In the genomic region with DNA sequence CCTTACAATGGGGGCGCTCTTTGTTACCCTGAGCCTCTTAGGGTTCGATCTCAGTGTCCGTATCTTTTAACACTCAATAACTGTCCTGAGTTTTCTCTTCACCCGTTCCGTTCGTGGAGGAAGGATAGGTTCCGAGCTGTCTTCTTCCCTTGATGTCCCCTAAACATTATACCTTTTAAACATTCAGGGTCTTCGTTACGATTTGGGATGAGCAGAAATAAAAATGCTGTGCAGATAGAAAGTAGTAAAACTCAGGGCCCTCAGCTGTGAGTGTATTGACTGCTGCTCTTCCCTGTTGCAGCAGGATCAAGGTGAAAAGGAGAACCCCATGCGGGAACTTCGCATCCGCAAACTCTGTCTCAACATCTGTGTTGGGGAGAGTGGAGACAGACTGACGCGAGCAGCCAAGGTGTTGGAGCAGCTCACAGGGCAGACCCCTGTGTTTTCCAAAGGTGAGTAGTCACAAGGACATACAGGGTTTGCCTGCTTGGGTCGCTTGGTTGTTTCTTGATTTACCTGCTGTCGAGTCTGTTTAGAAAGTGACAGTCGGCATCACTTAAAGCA, we compare ENCODE assay signal across 8 cellular contexts. TPM values are rescaled to one million over a fixed set of nuclear protein-coding genes. Genes with fewer than 3 reads are reported as not detected.
DNase-seq lines count a peak whose midpoint lies in the region; ATAC-seq and TF ChIP-seq lines count a peak whose summit lies in the region.

No MANE protein-coding gene starts in this region.

- intact Hi-C loops in gastrocnemius medialis (cut with DNase I; ENCODE audit: low total_unique reads): loop anchor here (5.0 to 10.0 kb wide), 2 partner anchors 130 to 172 kb away; a partner anchor contains a TSS

- H3K27ac ChIP-seq in SK-N-MC: peak overlapping the region; percentile 92
- peak overlapping the region; percentile 84 to 93 (median 91) for H3K27ac ChIP-seq in gastrocnemius medialis

- no peak for TF ChIP-seq CTCF in fibroblast of mammary gland (conservative IDR thresholded peaks at IDR 0.05; ENCODE audit: control insufficient read depth, insufficient read depth, low read depth, low read length)
- no peak for TF ChIP-seq CTCF in gastrocnemius medialis (IDR thresholded peaks at IDR 0.05 in 4 of 5, conservative IDR thresholded peaks at IDR 0.05 in 1 of 5)

- H3K4me3 ChIP-seq in SK-N-MC (peak overlapping the region; percentile 92), fibroblast of mammary gland (ENCODE audit: control insufficient read depth, low read depth, low read length) (peak overlapping the region; percentile 100), gastrocnemius medialis (peak overlapping the region; percentile 85 to 99 (median 93))

- no peaks in the 10 kb centered on the region for H3K27me3 ChIP-seq in gastrocnemius medialis

- peaks cover 55% of the 10 kb centered on the region for H3K36me3 ChIP-seq in SK-N-MC (ENCODE audit: insufficient read depth, low read length)
- H3K36me3 ChIP-seq in gastrocnemius medialis: peaks cover 5 to 50% of the 10 kb centered on the region in 2 donors

- H3K9me3 ChIP-seq in SK-N-MC (ENCODE audit: low read depth, low read length) (no peaks in the 10 kb centered on the region), gastrocnemius medialis (no peaks in the 10 kb centered on the region)

- DNase-seq in SK-N-MC (ENCODE audit: low read depth, low spot score): no peak
- DNase-seq in fibroblast of mammary gland (ENCODE audit: low read depth): no peak
- no peak for DNase-seq in gastrocnemius medialis
- no peak for DNase-seq in T1000 (lab: John Stamatoyannopoulos, UW)
- DNase-seq in NCI-H1694 treated with DMSO at 0.1 percent for 48 hours (lab: John Stamatoyannopoulos, UW): no peak
- DNase-seq in cerebellar cortex (ENCODE audit: low spot score): no peak

- in situ Hi-C loops in gastrocnemius medialis (cut with MboI; ENCODE audit: low sequenced_read_pairs in 4 of 4): loop anchor here in 1 of 4 donors (5.0 kb wide), 1 partner anchor 50 kb away; a partner anchor contains a TSS

- H3K9ac ChIP-seq in SK-N-MC (ENCODE audit: insufficient read length): peak overlapping the region; percentile 97

- peaks cover 50 to 52% of the 10 kb centered on the region in 2 donors for H3K4me1 ChIP-seq in gastrocnemius medialis

- TF ChIP-seq POLR2A in gastrocnemius medialis (IDR thresholded peaks at IDR 0.05): no peak

- ATAC-seq in GM19324 (IDR thresholded peaks at IDR 0.05; ENCODE audit: low FRiP score, unreplicated experiment): peak; percentile 11
- no peak for ATAC-seq in gastrocnemius medialis
- no peak for ATAC-seq in GM21529 (IDR thresholded peaks at IDR 0.05; ENCODE audit: unreplicated experiment)

RNA-seq across cellular contexts. Expression of a gene that starts 0.8 kb away (rescaled TPM):
- 100 to 1,000 TPM; 302 to 593 (median 504) TPM for total RNA-seq in gastrocnemius medialis

RNA-seq across cellular contexts. Expression of a gene that starts 50.9 kb away (rescaled TPM):
- total RNA-seq in gastrocnemius medialis: 10 to 100 TPM; 44.7 to 73.0 (median 59.0) TPM
